Comparison of ENCODE assay signal across 22 cellular contexts in genomic region chr18:31241425-31241824, GRCh38.
DNase-seq lines count a peak whose midpoint lies in the region; ATAC-seq and TF ChIP-seq lines count a peak whose summit lies in the region.
"Had no signal": no experiment of that assay in that cellular context is flagged by ENCODE, and none has a peak within 500 bp of the region (broad histone marks: within the 10 kb centered on the region; RNA-seq: fewer than 3 reads in every experiment).

No MANE protein-coding gene starts in this region.

- H3K4me1 Mint-ChIP-seq in Calu3 (ENCODE audit: low read depth, unreplicated experiment) = peaks cover 60% of the 10 kb centered on the region
- no peaks in the 10 kb centered on the region for H3K4me1 Mint-ChIP-seq in activated CD4-positive, alpha-beta T cell treated with anti-CD3 and anti-CD28 coated beads for 36 hours
- H3K4me1 Mint-ChIP-seq: activated naive CD8-positive, alpha-beta T cell treated with anti-CD3 and anti-CD28 coated beads, Interleukin-2, amount 50 U/mL, for 24 hours; B cell; CD8-positive, alpha-beta memory T cell; IgD-negative memory B cell; T-helper 17 cell had no signal

- H3K4me2 ChIP-seq in hepatocyte (peak overlapping the region; percentile 29), parathyroid adenoma (ENCODE audit: low read length) (peak overlapping the region; percentile 58)

- BruUV-seq in Calu3 (replicated peaks; lab: Mats Ljungman, UMichigan) = no TSS peak

- no peak for TF ChIP-seq CTCF in Calu3 (IDR thresholded peaks at IDR 0.05; ENCODE audit: unreplicated experiment)
- TF ChIP-seq CTCF in VCaP (conservative IDR thresholded peaks at IDR 0.05) = no peak
- no peak for TF ChIP-seq CTCF in hepatocyte (IDR thresholded peaks at IDR 0.05; ENCODE audit: poor library complexity)
- TF ChIP-seq CTCF in parathyroid adenoma (IDR thresholded peaks at IDR 0.05) = no peak

- H4K20me1 ChIP-seq in hepatocyte (ENCODE audit: insufficient read depth, poor library complexity, severe bottlenecking) = no peaks in the 10 kb centered on the region

- no peaks in the 10 kb centered on the region for H3K79me2 ChIP-seq in hepatocyte
- no peaks in the 10 kb centered on the region for H3K79me2 ChIP-seq in parathyroid adenoma

- H3K4me1 ChIP-seq in hepatocyte (ENCODE audit: insufficient read depth) (peaks cover 38% of the 10 kb centered on the region), parathyroid adenoma (peaks cover 51% of the 10 kb centered on the region)
- H3K4me1 ChIP-seq: upper lobe of left lung had no signal

- H3K4me3 ChIP-seq in hepatocyte (no peak overlapping the region), parathyroid adenoma (ENCODE audit: low read depth, low read length) (no peak overlapping the region)
- H3K4me3 ChIP-seq: dorsolateral prefrontal cortex, GM23248, upper lobe of left lung had no signal

- peak overlapping the region; percentile 92 for H3K27ac Mint-ChIP-seq in Calu3 (ENCODE audit: unreplicated experiment)
- no peak overlapping the region for H3K27ac Mint-ChIP-seq in activated CD4-positive, alpha-beta T cell treated with anti-CD3 and anti-CD28 coated beads for 36 hours
- H3K27ac Mint-ChIP-seq: activated naive CD8-positive, alpha-beta T cell treated with anti-CD3 and anti-CD28 coated beads, Interleukin-2, amount 50 U/mL, for 24 hours; B cell; CD8-positive, alpha-beta memory T cell; IgD-negative memory B cell; T-helper 17 cell had no signal

- peaks cover 28% of the 10 kb centered on the region for H3K36me3 Mint-ChIP-seq in Calu3 (ENCODE audit: insufficient read depth, unreplicated experiment)
- H3K36me3 Mint-ChIP-seq in activated CD4-positive, alpha-beta T cell treated with anti-CD3 and anti-CD28 coated beads for 36 hours (ENCODE audit: low read depth) = no peaks in the 10 kb centered on the region
- H3K36me3 Mint-ChIP-seq: CD8-positive, alpha-beta memory T cell; IgD-negative memory B cell had no signal

- H3K27ac ChIP-seq in VCaP = peak overlapping the region; percentile 95
- peak overlapping the region; percentile 67 for H3K27ac ChIP-seq in hepatocyte
- peak overlapping the region; percentile 96 for H3K27ac ChIP-seq in parathyroid adenoma
- H3K27ac ChIP-seq: dorsolateral prefrontal cortex, GM23248, upper lobe of left lung had no signal

- POLR2A ChIA-PET in activated CD4-positive, alpha-beta T cell treated with anti-CD3 and anti-CD28 coated beads for 36 hours (lab: Charles Lee) = no interaction called here

- no peak for ATAC-seq in GM19455 (IDR thresholded peaks at IDR 0.05; ENCODE audit: unreplicated experiment)
- no peak for ATAC-seq in activated CD4-positive, alpha-beta T cell treated with anti-CD3 and anti-CD28 coated beads for 36 hours
- ATAC-seq: activated naive CD8-positive, alpha-beta T cell treated with anti-CD3 and anti-CD28 coated beads, Interleukin-2, amount 50 U/mL, for 24 hours; T-helper 17 cell had no signal

- H3K27me3 Mint-ChIP-seq in Calu3 (ENCODE audit: unreplicated experiment) = no peaks in the 10 kb centered on the region
- H3K27me3 Mint-ChIP-seq in activated CD4-positive, alpha-beta T cell treated with anti-CD3 and anti-CD28 coated beads for 36 hours = no peaks in the 10 kb centered on the region
- H3K27me3 Mint-ChIP-seq: activated naive CD8-positive, alpha-beta T cell treated with anti-CD3 and anti-CD28 coated beads, Interleukin-2, amount 50 U/mL, for 24 hours; B cell; CD8-positive, alpha-beta memory T cell; IgD-negative memory B cell; T-helper 17 cell had no signal

- intact Hi-C loops in Calu3 (cut with micrococcal nuclease; ENCODE audit: unreplicated experiment) = loop anchor here (2.0 kb wide), 1 partner anchor 35 kb away; no protein-coding TSS in a partner anchor
- intact Hi-C loops in cardiac septum (cut with DNase I) = no loop called here
- intact Hi-C loops in activated CD4-positive, alpha-beta T cell treated with anti-CD3 and anti-CD28 coated beads for 36 hours (cut with DNase I, micrococcal nuclease) = no loop called here

- peaks cover 2% of the 10 kb centered on the region for H3K9me3 Mint-ChIP-seq in Calu3 (ENCODE audit: low read depth, unreplicated experiment)
- H3K9me3 Mint-ChIP-seq in activated CD4-positive, alpha-beta T cell treated with anti-CD3 and anti-CD28 coated beads for 36 hours (ENCODE audit: low read depth) = no peaks in the 10 kb centered on the region
- H3K9me3 Mint-ChIP-seq: activated naive CD8-positive, alpha-beta T cell treated with anti-CD3 and anti-CD28 coated beads, Interleukin-2, amount 50 U/mL, for 24 hours had no signal

- H3K27me3 ChIP-seq in hepatocyte (no peaks in the 10 kb centered on the region), parathyroid adenoma (ENCODE audit: control insufficient read depth, insufficient read depth, low read length) (no peaks in the 10 kb centered on the region)
- H3K27me3 ChIP-seq: dorsolateral prefrontal cortex, upper lobe of left lung had no signal

- H3K36me3 ChIP-seq in hepatocyte (replicated peaks; ENCODE audit: insufficient read depth, low read depth) (no peaks in the 10 kb centered on the region), parathyroid adenoma (ENCODE audit: control insufficient read depth, insufficient read depth, low read length) (no peaks in the 10 kb centered on the region)
- H3K36me3 ChIP-seq: upper lobe of left lung had no signal

- peak overlapping the region; percentile 30 for H3K4me3 Mint-ChIP-seq in Calu3 (ENCODE audit: low read depth, unreplicated experiment)
- no peak overlapping the region for H3K4me3 Mint-ChIP-seq in activated CD4-positive, alpha-beta T cell treated with anti-CD3 and anti-CD28 coated beads for 36 hours
- H3K4me3 Mint-ChIP-seq: activated naive CD8-positive, alpha-beta T cell treated with anti-CD3 and anti-CD28 coated beads, Interleukin-2, amount 50 U/mL, for 24 hours; B cell; CD8-positive, alpha-beta memory T cell; IgD-negative memory B cell; T-helper 17 cell had no signal

- no peak overlapping the region for H3K9ac ChIP-seq in parathyroid adenoma
- H3K9ac ChIP-seq: GM23248 had no signal

- CTCF ChIA-PET in Calu3 (lab: Charles Lee) = interaction anchor here (0.7 to 2.0 kb wide), 14 partner anchors 8 to 183 kb away, joined by 3 to 13 read pairs (median 4); no protein-coding TSS in a partner anchor
- CTCF ChIA-PET in activated CD4-positive, alpha-beta T cell treated with anti-CD3 and anti-CD28 coated beads for 36 hours (lab: Charles Lee) = no interaction called here

- H3K9me3 ChIP-seq in hepatocyte (ENCODE audit: low read depth) (no peaks in the 10 kb centered on the region), parathyroid adenoma (ENCODE audit: control insufficient read depth, low read length) (no peaks in the 10 kb centered on the region)
- H3K9me3 ChIP-seq: upper lobe of left lung had no signal

- H3K9me2 ChIP-seq in hepatocyte (replicated peaks; ENCODE audit: insufficient read depth) = no peaks in the 10 kb centered on the region

- no peak for DNase-seq in Calu3
- no peak for DNase-seq in hepatocyte (ENCODE audit: low spot score)
- no peak for DNase-seq in cardiac septum (ENCODE audit: low spot score)
- no peak for DNase-seq in hepatic stellate cell (ENCODE audit: low spot score)
- DNase-seq in activated CD4-positive, alpha-beta T cell treated with anti-CD3 and anti-CD28 coated beads for 36 hours = no peak
- DNase-seq: activated CD4-positive, CD25-positive, alpha-beta regulatory T cell treated with anti-CD3 and anti-CD28 coated beads, Interleukin-2, amount 50 U/mL, for 72 hours; activated effector memory CD4-positive, alpha-beta T cell treated with anti-CD3 and anti-CD28 coated beads, Interleukin-2, amount 50 U/mL, for 16 hours; activated naive CD8-positive, alpha-beta T cell treated with anti-CD3 and anti-CD28 coated beads, Interleukin-2, amount 50 U/mL, for 24 hours; CD8-positive, alpha-beta memory T cell; cerebellar nuclear complex; DMS153; dorsolateral prefrontal cortex; GM23248; NCI-H1105 treated with DMSO at 0.1 percent for 48 hours; NCI-H2081 treated with DMSO at 0.1 percent for 48 hours; T-helper 17 cell; upper lobe of left lung had no signal

- H2AFZ ChIP-seq in hepatocyte (peak overlapping the region; percentile 3), parathyroid adenoma (peak overlapping the region; percentile 28)
- H2AFZ ChIP-seq: GM23248 had no signal
